Comparison of ENCODE assay signal across 1 cellular context in genomic region chr22:36435516-36436415, GRCh38.
A peak's percentile ranks its signal among the peaks of the same experiment; 100 is the strongest.
TF ChIP-seq lines count a peak whose summit lies in the region.

No MANE protein-coding gene starts in this region.

TF ChIP-seq in HepG2, 621 proteins besides CTCF, POLR2A, EP300 and RAD21 (continued from another document and continues in another):
- TF ChIP-seq HBP1 (CRISPR knock-in tag; IDR thresholded peaks at IDR 0.05; ENCODE audit: low read depth) (no peak), ZNF784 (CRISPR knock-in tag; IDR thresholded peaks at IDR 0.05; ENCODE audit: borderline replicate concordance) (no peak), TP53 (CRISPR knock-in tag; conservative IDR thresholded peaks at IDR 0.05) (no peak), TOE1 (CRISPR knock-in tag; IDR thresholded peaks at IDR 0.05) (no peak), CREB1 (IDR thresholded peaks at IDR 0.05) (no peak), CREB1 (CRISPR knock-in tag; IDR thresholded peaks at IDR 0.05) (no peak; the same call in 1 of the 2 replicates), ARNTL (CRISPR knock-in tag; IDR thresholded peaks at IDR 0.05) (peak; percentile 54; the same call in 1 of the 2 replicates), BHLHE40 (IDR thresholded peaks at IDR 0.05; ENCODE audit: low read length) (no peak), ZNF839 (CRISPR knock-in tag; IDR thresholded peaks at IDR 0.05; ENCODE audit: borderline replicate concordance) (no peak), ZNF530 (CRISPR knock-in tag; IDR thresholded peaks at IDR 0.05; ENCODE audit: low read depth) (no peak), MTF1 (CRISPR knock-in tag; IDR thresholded peaks at IDR 0.05) (no peak), ZBTB7B (CRISPR knock-in tag; IDR thresholded peaks at IDR 0.05) (peak; percentile 59; the same call in 1 of the 2 replicates), NFKBIZ (CRISPR knock-in tag; IDR thresholded peaks at IDR 0.05) (no peak), ATF7 (IDR thresholded peaks at IDR 0.05) (no peak), ATF7 (CRISPR knock-in tag; IDR thresholded peaks at IDR 0.05) (peak; percentile 59), KLF12 (CRISPR knock-in tag; IDR thresholded peaks at IDR 0.05; ENCODE audit: borderline replicate concordance) (peak; percentile 91), KLF11 (CRISPR knock-in tag; IDR thresholded peaks at IDR 0.05) (0 out of 2 replicates have a peak, but pooled peaks have one; percentile 13), FOXP4 (CRISPR knock-in tag; IDR thresholded peaks at IDR 0.05) (peak; percentile 76), CEBPB (IDR thresholded peaks at IDR 0.05; ENCODE audit: borderline replicate concordance, low read depth, low read length) (no peak), ZBTB33 (CRISPR knock-in tag; IDR thresholded peaks at IDR 0.05) (no peak), ZNF20 (CRISPR knock-in tag; IDR thresholded peaks at IDR 0.05) (no peak), SRF (IDR thresholded peaks at IDR 0.05; ENCODE audit: low read depth, low read length) (no peak), XBP1 (CRISPR knock-in tag; IDR thresholded peaks at IDR 0.05) (peak; percentile 22; the same call in 1 of the 2 replicates), ZSCAN20 (CRISPR knock-in tag; IDR thresholded peaks at IDR 0.05; ENCODE audit: borderline replicate concordance) (peak; percentile 31; the same call in 1 of the 2 replicates), ZNF512 (CRISPR knock-in tag; IDR thresholded peaks at IDR 0.05) (no peak), MXI1 (IDR thresholded peaks at IDR 0.05; ENCODE audit: borderline replicate concordance, low read depth, low read length) (peak; percentile 40; the same call in 1 of the 3 replicates), ZNF383 (CRISPR knock-in tag; IDR thresholded peaks at IDR 0.05; ENCODE audit: borderline replicate concordance) (no peak), MED1 (CRISPR knock-in tag; IDR thresholded peaks at IDR 0.05) (peak; percentile 93), CHCHD3 (CRISPR knock-in tag; IDR thresholded peaks at IDR 0.05) (no peak), ZNF747 (CRISPR knock-in tag; IDR thresholded peaks at IDR 0.05; ENCODE audit: borderline replicate concordance) (no peak), ZHX1 (CRISPR knock-in tag; IDR thresholded peaks at IDR 0.05; ENCODE audit: low read depth) (no peak), HOXA7 (CRISPR knock-in tag; IDR thresholded peaks at IDR 0.05) (no peak), JUND (CRISPR knock-in tag; IDR thresholded peaks at IDR 0.05) (no peak), TRIM24 (CRISPR knock-in tag; IDR thresholded peaks at IDR 0.05) (no peak), ASH2L (IDR thresholded peaks at IDR 0.05; ENCODE audit: insufficient read length, low read depth, low read length) (no peak), ZNF639 (CRISPR knock-in tag; conservative IDR thresholded peaks at IDR 0.05) (no peak), ZSCAN12 (CRISPR knock-in tag; IDR thresholded peaks at IDR 0.05) (no peak), ZFP82 (CRISPR knock-in tag; IDR thresholded peaks at IDR 0.05; ENCODE audit: borderline replicate concordance) (no peak)
- TF ChIP-seq, protein P1, sequence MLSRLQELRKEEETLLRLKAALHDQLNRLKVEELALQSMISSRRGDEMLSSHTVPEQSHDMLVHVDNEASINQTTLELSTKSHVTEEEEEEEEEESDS (CRISPR knock-in tag; IDR thresholded peaks at IDR 0.05; ENCODE audit: borderline replicate concordance), result peak; percentile 68; the same call in 1 of the 2 replicates
- TF ChIP-seq, protein P2, sequence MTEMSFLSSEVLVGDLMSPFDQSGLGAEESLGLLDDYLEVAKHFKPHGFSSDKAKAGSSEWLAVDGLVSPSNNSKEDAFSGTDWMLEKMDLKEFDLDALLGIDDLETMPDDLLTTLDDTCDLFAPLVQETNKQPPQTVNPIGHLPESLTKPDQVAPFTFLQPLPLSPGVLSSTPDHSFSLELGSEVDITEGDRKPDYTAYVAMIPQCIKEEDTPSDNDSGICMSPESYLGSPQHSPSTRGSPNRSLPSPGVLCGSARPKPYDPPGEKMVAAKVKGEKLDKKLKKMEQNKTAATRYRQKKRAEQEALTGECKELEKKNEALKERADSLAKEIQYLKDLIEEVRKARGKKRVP (CRISPR knock-in tag; IDR thresholded peaks at IDR 0.05), result 0 out of 4 replicates have a peak, but pooled peaks of 1 of the 2 experiments have one; percentile 30
- TF ChIP-seq, protein P3, sequence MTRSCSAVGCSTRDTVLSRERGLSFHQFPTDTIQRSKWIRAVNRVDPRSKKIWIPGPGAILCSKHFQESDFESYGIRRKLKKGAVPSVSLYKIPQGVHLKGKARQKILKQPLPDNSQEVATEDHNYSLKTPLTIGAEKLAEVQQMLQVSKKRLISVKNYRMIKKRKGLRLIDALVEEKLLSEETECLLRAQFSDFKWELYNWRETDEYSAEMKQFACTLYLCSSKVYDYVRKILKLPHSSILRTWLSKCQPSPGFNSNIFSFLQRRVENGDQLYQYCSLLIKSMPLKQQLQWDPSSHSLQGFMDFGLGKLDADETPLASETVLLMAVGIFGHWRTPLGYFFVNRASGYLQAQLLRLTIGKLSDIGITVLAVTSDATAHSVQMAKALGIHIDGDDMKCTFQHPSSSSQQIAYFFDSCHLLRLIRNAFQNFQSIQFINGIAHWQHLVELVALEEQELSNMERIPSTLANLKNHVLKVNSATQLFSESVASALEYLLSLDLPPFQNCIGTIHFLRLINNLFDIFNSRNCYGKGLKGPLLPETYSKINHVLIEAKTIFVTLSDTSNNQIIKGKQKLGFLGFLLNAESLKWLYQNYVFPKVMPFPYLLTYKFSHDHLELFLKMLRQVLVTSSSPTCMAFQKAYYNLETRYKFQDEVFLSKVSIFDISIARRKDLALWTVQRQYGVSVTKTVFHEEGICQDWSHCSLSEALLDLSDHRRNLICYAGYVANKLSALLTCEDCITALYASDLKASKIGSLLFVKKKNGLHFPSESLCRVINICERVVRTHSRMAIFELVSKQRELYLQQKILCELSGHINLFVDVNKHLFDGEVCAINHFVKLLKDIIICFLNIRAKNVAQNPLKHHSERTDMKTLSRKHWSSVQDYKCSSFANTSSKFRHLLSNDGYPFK (CRISPR knock-in tag; IDR thresholded peaks at IDR 0.05; ENCODE audit: borderline replicate concordance), result no peak
- TF ChIP-seq, protein P4, sequence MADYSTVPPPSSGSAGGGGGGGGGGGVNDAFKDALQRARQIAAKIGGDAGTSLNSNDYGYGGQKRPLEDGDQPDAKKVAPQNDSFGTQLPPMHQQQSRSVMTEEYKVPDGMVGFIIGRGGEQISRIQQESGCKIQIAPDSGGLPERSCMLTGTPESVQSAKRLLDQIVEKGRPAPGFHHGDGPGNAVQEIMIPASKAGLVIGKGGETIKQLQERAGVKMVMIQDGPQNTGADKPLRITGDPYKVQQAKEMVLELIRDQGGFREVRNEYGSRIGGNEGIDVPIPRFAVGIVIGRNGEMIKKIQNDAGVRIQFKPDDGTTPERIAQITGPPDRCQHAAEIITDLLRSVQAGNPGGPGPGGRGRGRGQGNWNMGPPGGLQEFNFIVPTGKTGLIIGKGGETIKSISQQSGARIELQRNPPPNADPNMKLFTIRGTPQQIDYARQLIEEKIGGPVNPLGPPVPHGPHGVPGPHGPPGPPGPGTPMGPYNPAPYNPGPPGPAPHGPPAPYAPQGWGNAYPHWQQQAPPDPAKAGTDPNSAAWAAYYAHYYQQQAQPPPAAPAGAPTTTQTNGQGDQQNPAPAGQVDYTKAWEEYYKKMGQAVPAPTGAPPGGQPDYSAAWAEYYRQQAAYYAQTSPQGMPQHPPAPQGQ (CRISPR knock-in tag; IDR thresholded peaks at IDR 0.05; ENCODE audit: borderline replicate concordance), result no peak
- TF ChIP-seq, protein P5, sequence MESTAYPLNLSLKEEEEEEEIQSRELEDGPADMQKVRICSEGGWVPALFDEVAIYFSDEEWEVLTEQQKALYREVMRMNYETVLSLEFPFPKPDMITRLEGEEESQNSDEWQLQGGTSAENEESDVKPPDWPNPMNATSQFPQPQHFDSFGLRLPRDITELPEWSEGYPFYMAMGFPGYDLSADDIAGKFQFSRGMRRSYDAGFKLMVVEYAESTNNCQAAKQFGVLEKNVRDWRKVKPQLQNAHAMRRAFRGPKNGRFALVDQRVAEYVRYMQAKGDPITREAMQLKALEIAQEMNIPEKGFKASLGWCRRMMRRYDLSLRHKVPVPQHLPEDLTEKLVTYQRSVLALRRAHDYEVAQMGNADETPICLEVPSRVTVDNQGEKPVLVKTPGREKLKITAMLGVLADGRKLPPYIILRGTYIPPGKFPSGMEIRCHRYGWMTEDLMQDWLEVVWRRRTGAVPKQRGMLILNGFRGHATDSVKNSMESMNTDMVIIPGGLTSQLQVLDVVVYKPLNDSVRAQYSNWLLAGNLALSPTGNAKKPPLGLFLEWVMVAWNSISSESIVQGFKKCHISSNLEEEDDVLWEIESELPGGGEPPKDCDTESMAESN (CRISPR knock-in tag; conservative IDR thresholded peaks at IDR 0.05), result no peak
